13 cellular contexts compared by ENCODE assay signal in the genomic region with DNA sequence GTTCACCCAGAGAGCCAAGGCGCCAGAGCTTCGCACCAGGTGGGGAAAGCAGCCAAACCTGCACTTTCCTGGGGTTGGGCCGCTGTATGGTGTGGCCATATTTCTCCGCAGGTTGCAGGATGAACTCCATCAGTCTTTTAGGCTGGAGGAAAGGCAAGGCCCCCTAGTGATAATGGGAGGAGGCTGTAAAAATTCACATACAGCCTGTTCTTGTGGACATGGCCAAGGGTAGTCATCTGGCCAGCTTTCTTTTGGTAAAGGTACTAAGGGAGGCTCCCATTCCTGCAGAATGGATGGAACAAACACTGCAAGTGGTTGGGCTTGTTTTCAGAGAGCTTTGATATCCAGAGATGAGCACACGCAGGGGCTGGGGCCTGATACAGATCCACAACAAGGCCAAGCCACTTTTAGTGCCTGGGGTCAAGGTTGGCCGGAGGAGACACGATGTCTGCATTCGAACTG. TPM values are rescaled to one million over a fixed set of nuclear protein-coding genes. Genes with fewer than 3 reads are reported as not detected.
DNase-seq lines count a peak whose midpoint lies in the region; ATAC-seq and TF ChIP-seq lines count a peak whose summit lies in the region.
"Had no signal": no experiment of that assay in that cellular context is flagged by ENCODE, and none has a peak within 500 bp of the region (broad histone marks: within the 10 kb centered on the region; RNA-seq: fewer than 3 reads in every experiment).

No MANE protein-coding gene starts in this region.

- H3K27ac ChIP-seq in ACC112 (ENCODE audit: low read depth, low read length) (peak overlapping the region; percentile 95), RWPE2 (ENCODE audit: poor library complexity, severe bottlenecking) (peak overlapping the region; percentile 58), fibroblast of lung (ENCODE audit: insufficient read depth, low read length) (peak overlapping the region; percentile 98), osteoblast (ENCODE audit: low read depth, low read length) (peak overlapping the region; percentile 94)

- peak overlapping the region; percentile 65 for H3K9ac ChIP-seq in fibroblast of lung (ENCODE audit: insufficient read depth, low read length)

- TF ChIP-seq CTCF in RWPE2 (IDR thresholded peaks at IDR 0.05; ENCODE audit: poor library complexity, severe bottlenecking) (no peak), fibroblast of lung (conservative IDR thresholded peaks at IDR 0.05 in 1 of 2, IDR thresholded peaks at IDR 0.05 in 1 of 2; ENCODE audit: low read depth in 1 of 2, low read length in 2 of 2) (peak in 1 of 2 donors; percentile 4), osteoblast (IDR thresholded peaks at IDR 0.05; ENCODE audit: extremely low read depth, low read depth, low read length) (no peak), lower leg skin (IDR thresholded peaks at IDR 0.05) (no peak)

- 82 to 85% methylated on average over 5 to 8 of the region's 8 CpGs for WGBS in lower leg skin, 2 donors

- H3K36me3 ChIP-seq in ACC112 (ENCODE audit: insufficient read depth, low read length) (no peaks in the 10 kb centered on the region), RWPE2 (ENCODE audit: low read depth) (no peaks in the 10 kb centered on the region), fibroblast of lung (ENCODE audit: control insufficient read depth, insufficient read depth, low read length) (no peaks in the 10 kb centered on the region), osteoblast (ENCODE audit: insufficient read depth, low read length) (no peaks in the 10 kb centered on the region)

- H3K9me3 ChIP-seq in RWPE2 (ENCODE audit: severe bottlenecking) (no peaks in the 10 kb centered on the region), fibroblast of lung (ENCODE audit: control insufficient read depth, insufficient read depth, low read depth, low read length) (no peaks in the 10 kb centered on the region), osteoblast (ENCODE audit: low read depth, low read length) (no peaks in the 10 kb centered on the region)

- DNase-seq in RWPE2 (ENCODE audit: low spot score) (no peak), fibroblast of lung (ENCODE audit: low read depth in 2 of 2) (no peak), osteoblast (ENCODE audit: insufficient read length, low spot score, missing footprints) (no peak), cortex of kidney (lab: John Stamatoyannopoulos, UW) (no peak), DMS79 treated with DMSO at 0.1 percent for 48 hours (lab: John Stamatoyannopoulos, UW) (no peak), lower leg skin (ENCODE audit: low spot score in 2 of 2) (no peak), 8988T (no peak)
- DNase-seq: activated CD8-positive, alpha-beta memory T cell treated with anti-CD3 and anti-CD28 coated beads for 24 hours; GOT3 had no signal

- intact Hi-C loops in lower leg skin (cut with DNase I; ENCODE audit: low total_unique reads): loop anchor here (5.0 kb wide), 1 partner anchor 170 kb away; no protein-coding TSS in a partner anchor

- peaks cover 3% of the 10 kb centered on the region for H3K79me2 ChIP-seq in ACC112 (ENCODE audit: control insufficient read depth, insufficient read depth, low read length, unreplicated experiment)
- H3K79me2 ChIP-seq in fibroblast of lung (ENCODE audit: control insufficient read depth, insufficient read depth, low read length): no peaks in the 10 kb centered on the region
- H3K79me2 ChIP-seq in osteoblast (ENCODE audit: insufficient read depth, low read length): peaks cover 3% of the 10 kb centered on the region

- H3K27me3 ChIP-seq in ACC112 (ENCODE audit: insufficient read depth, low read length) (no peaks in the 10 kb centered on the region), RWPE2 (ENCODE audit: insufficient read depth, poor library complexity, severe bottlenecking) (no peaks in the 10 kb centered on the region), fibroblast of lung (ENCODE audit: control insufficient read depth, insufficient read depth, low read length) (no peaks in the 10 kb centered on the region), osteoblast (ENCODE audit: insufficient read depth, low read length) (no peaks in the 10 kb centered on the region)

- no peak overlapping the region for H2AFZ ChIP-seq in ACC112 (ENCODE audit: low read length, unreplicated experiment)
- peak overlapping the region; percentile 65 for H2AFZ ChIP-seq in fibroblast of lung (ENCODE audit: low read length)
- H2AFZ ChIP-seq in osteoblast (ENCODE audit: low read length): peak overlapping the region; percentile 86

- H4K20me1 ChIP-seq in fibroblast of lung (ENCODE audit: control insufficient read depth, extremely low read depth, insufficient read depth, low read length) (no peaks in the 10 kb centered on the region), osteoblast (ENCODE audit: insufficient read depth, low read length) (no peaks in the 10 kb centered on the region)

- H3K4me3 ChIP-seq in ACC112 (ENCODE audit: low read depth, low read length) (peak overlapping the region; percentile 46), RWPE2 (ENCODE audit: severe bottlenecking) (no peak overlapping the region), fibroblast of lung (replicated peaks in 1 of 4; ENCODE audit: control extremely low read depth in 1 of 4, insufficient read depth in 1 of 4, low read depth in 3 of 4, low read length in 4 of 4) (peak overlapping the region in 3 of 4 experiments; percentile 32 to 45 (median 34)), osteoblast (ENCODE audit: insufficient read depth, low read length) (peak overlapping the region; percentile 60), lower leg skin (ENCODE audit: low read depth, poor library complexity, severe bottlenecking) (no peak overlapping the region)
- H3K4me3 ChIP-seq: GM12878 had no signal

- H3K4me1 ChIP-seq in ACC112 (ENCODE audit: control insufficient read depth, insufficient read depth, low read length, unreplicated experiment) (peaks cover 22% of the 10 kb centered on the region), RWPE2 (ENCODE audit: insufficient read depth, poor library complexity, severe bottlenecking) (peaks cover 16% of the 10 kb centered on the region), fibroblast of lung (ENCODE audit: control insufficient read depth, extremely low read depth, insufficient read depth, low read length) (peaks cover 17% of the 10 kb centered on the region), osteoblast (ENCODE audit: insufficient read depth, low read length) (peaks cover 27% of the 10 kb centered on the region)

- no peak for ATAC-seq in RWPE2 (ENCODE audit: low read depth)

- H3K4me2 ChIP-seq in fibroblast of lung (ENCODE audit: extremely low read depth, insufficient read depth, low read length) (peak overlapping the region; percentile 79), osteoblast (ENCODE audit: insufficient read depth, low read length) (peak overlapping the region; percentile 80)

- TF ChIP-seq POLR2A in lower leg skin (IDR thresholded peaks at IDR 0.05): no peak

RNA-seq across cellular contexts. Expression of a gene that starts 29.6 kb away (rescaled TPM):
- total RNA-seq in fibroblast of lung (0.17 TPM in 1 of 2 replicates, not detected in the other), osteoblast (not detected in 2 replicates), lower leg skin (under 1 TPM in 1 of 4 donors, not detected in 3; 0.52 TPM)
- 0.14 TPM in 1 of 2 replicates, not detected in the other for polyA plus RNA-seq in fibroblast of lung
- not detected in 2 replicates for polyA plus RNA-seq in fibroblast of lung (2012)
- not detected in 2 replicates for polyA minus RNA-seq in fibroblast of lung (ENCODE audit: low replicate concordance)
- total RNA-seq: cerebellum, GM12878, mononuclear cell had no signal
- polyA plus RNA-seq: GM12878 had no signal

RNA-seq across cellular contexts. Expression of a gene that starts 40.8 kb away (rescaled TPM):
- total RNA-seq in fibroblast of lung (6.4 and 12.9 TPM in 2 replicates), osteoblast (6.5 and 7.7 TPM in 2 replicates), lower leg skin (10 to 100 TPM; 28.8 to 52.0 (median 48.0) TPM)
- polyA plus RNA-seq in fibroblast of lung: 7.0 and 13.5 TPM in 2 replicates
- 8.9 and 16.6 TPM in 2 replicates for polyA plus RNA-seq in fibroblast of lung (2012)
- 18.4 and 44.1 TPM in 2 replicates for polyA minus RNA-seq in fibroblast of lung (ENCODE audit: low replicate concordance)

Comparison
In these comparisons a context has a peak if more than half of its experiments do, and no peak if none do; other contexts are left out.
1. H3K4me3 ChIP-seq: peak in ACC112 (single experiment), fibroblast of lung (3 of 4) and osteoblast (single experiment); none in RWPE2 (single experiment) and lower leg skin (single experiment).
2. Peak in every context shown above with its lines, with median percentiles within 50 percentile points of each other: H3K27ac ChIP-seq.